ENCODE assay signal across 8 cellular contexts in genomic region chr9:98707158-98708102, GRCh38. TPM values are rescaled to one million over a fixed set of nuclear protein-coding genes. Genes with fewer than 3 reads are reported as not detected.
DNase-seq lines count a peak whose midpoint lies in the region; ATAC-seq, FAIRE-seq and TF ChIP-seq lines count a peak whose summit lies in the region.

No MANE protein-coding gene starts in this region.

- peak; percentile 77 for DNase-seq in BE2C
- peak; percentile 58 for DNase-seq in GM19239 (ENCODE audit: insufficient read length, low spot score)
- peak; percentile 70 for DNase-seq in NCI-H510A (lab: John Stamatoyannopoulos, UW)
- no peak for DNase-seq in left lung
- DNase-seq in aorta: peak in 1 of 2 donors; percentile 80

- no peak for TF ChIP-seq EP300 in gastroesophageal sphincter (IDR thresholded peaks at IDR 0.05)

- TF ChIP-seq CTCF in BE2C (IDR thresholded peaks at IDR 0.05; ENCODE audit: low read depth, low read length) (peak; percentile 67), left lung (IDR thresholded peaks at IDR 0.05) (peak in 1 of 2 donors; percentile 17), gastroesophageal sphincter (IDR thresholded peaks at IDR 0.05) (peak in 1 of 4 experiments; percentile 46)

- H3K27ac ChIP-seq in cingulate gyrus (ENCODE audit: low read depth, low read length) (peak overlapping the region; percentile 39), left lung (no peak overlapping the region), aorta (ENCODE audit: low read depth in 1 of 2, low read length in 2 of 2) (no peak overlapping the region), gastroesophageal sphincter (no peak overlapping the region)

- H3K36me3 ChIP-seq in BE2C (no peaks in the 10 kb centered on the region), left lung (no peaks in the 10 kb centered on the region), aorta (ENCODE audit: control insufficient read depth in 1 of 2, insufficient read depth in 2 of 2, low read length in 1 of 2) (no peaks in the 10 kb centered on the region), gastroesophageal sphincter (no peaks in the 10 kb centered on the region)

- H3K4me1 ChIP-seq in BE2C (no peaks in the 10 kb centered on the region), left lung (peaks cover 0 to 20% of the 10 kb centered on the region in 2 donors), aorta (ENCODE audit: control insufficient read depth in 1 of 2, insufficient read depth in 2 of 2, low read length in 2 of 2) (no peaks in the 10 kb centered on the region), gastroesophageal sphincter (peaks cover 0 to 30% (median 16%) of the 10 kb centered on the region in 3 donors)

- H3K9me3 ChIP-seq in BE2C: no peaks in the 10 kb centered on the region
- H3K9me3 ChIP-seq in left lung: no peaks in the 10 kb centered on the region
- H3K9me3 ChIP-seq in aorta (ENCODE audit: control insufficient read depth, low read length): peaks cover 2% of the 10 kb centered on the region
- no peaks in the 10 kb centered on the region for H3K9me3 ChIP-seq in gastroesophageal sphincter

- intact Hi-C loops in left lung (cut with DNase I): no loop called here
- intact Hi-C loops in aorta (cut with DNase I): no loop called here

- no peak for TF ChIP-seq POLR2A in gastroesophageal sphincter (IDR thresholded peaks at IDR 0.05)

- H3K4me3 ChIP-seq in BE2C (ENCODE audit: low read depth, low read length) (peak overlapping the region; percentile 21; the same call in 1 of the 2 replicates), left lung (no peak overlapping the region), aorta (ENCODE audit: low read length in 2 of 2) (no peak overlapping the region), gastroesophageal sphincter (peak overlapping the region in 1 of 2 donors; percentile 1)

- 2% methylated on average over 78 to 79 of the region's 79 CpGs for WGBS in aorta, 2 donors
- 0% methylated on average over 1 to 3 of the region's 79 CpGs for WGBS in gastroesophageal sphincter (ENCODE audit: low coverage in 1 of 2), 2 donors

- ATAC-seq in left lung (peak; percentile 91), aorta (ENCODE audit: low FRiP score) (peak; percentile 43), gastroesophageal sphincter (no peak), GM21447 (IDR thresholded peaks at IDR 0.05; ENCODE audit: unreplicated experiment) (no peak)

- H3K27me3 ChIP-seq in BE2C (peaks cover 73% of the 10 kb centered on the region), left lung (peaks cover 40 to 99% of the 10 kb centered on the region in 2 donors), aorta (ENCODE audit: control insufficient read depth in 1 of 2, insufficient read depth in 2 of 2, low read length in 1 of 2) (no peaks in the 10 kb centered on the region), gastroesophageal sphincter (peaks cover 98% of the 10 kb centered on the region)

- no peak for FAIRE-seq in GM19239 (lab: Jason Lieb, UNC)

RNA-seq across cellular contexts. Expression of gene GABBR2, which starts 1.3 kb away (rescaled TPM):
- polyA plus RNA-seq in BE2C (2012; ENCODE audit: insufficient read depth, insufficient read length, low read depth): 1.1 TPM
- under 1 TPM; 0.41 to 0.89 TPM for total RNA-seq in left lung
- under 1 TPM in 1 of 2 donors, not detected in 1; 0.39 TPM for total RNA-seq in aorta
- not detected for polyA plus RNA-seq in aorta
- total RNA-seq in gastroesophageal sphincter: under 1 TPM in 2 of 4 donors, not detected in 2; 0.04 to 0.25 TPM

Comparison
In these comparisons a context has a peak if more than half of its experiments do, and no peak if none do; other contexts are left out.
1. DNase-seq: peak in BE2C (single experiment), GM19239 (single experiment) and NCI-H510A (single experiment); none in left lung (0 of 2).
2. ATAC-seq: peak in left lung (single experiment) and aorta (single experiment); none in gastroesophageal sphincter (single experiment) and GM21447 (single experiment).